ENCODE assay signal across 8 cellular contexts in genomic region chr10:124646483-124647352, GRCh38.
A peak's percentile ranks its signal among the peaks of the same experiment; 100 is the strongest.
DNase-seq lines count a peak whose midpoint lies in the region; ATAC-seq lines count a peak whose summit lies in the region.

No MANE protein-coding gene starts in this region.

- H3K27ac Mint-ChIP-seq in activated T-helper 1 cell treated with anti-CD3 and anti-CD28 coated beads, Interleukin-12 subunit alpha, Interleukin-12 subunit beta, Interleukin-2, Interleukin-4 antibody, amounts not matched to agents 30 ng/mL and 10 ng/mL and 1 ng/mL, durations not matched to agents 14 hours and 24 hours and 36 hours = peak overlapping the region; percentile 85
- peak overlapping the region; percentile 95 for H3K27ac Mint-ChIP-seq in stimulated activated effector memory CD8-positive, alpha-beta T cell treated with anti-CD3 and anti-CD28 coated beads, Interleukin-12 subunit alpha, Interleukin-12 subunit beta, amount 100 ng/mL, for 72 hours

- intact Hi-C loops in activated T-helper 1 cell treated with anti-CD3 and anti-CD28 coated beads, Interleukin-12 subunit alpha, Interleukin-12 subunit beta, Interleukin-2, Interleukin-4 antibody, amounts not matched to agents 30 ng/mL and 10 ng/mL and 1 ng/mL, durations not matched to agents 14 hours and 24 hours and 36 hours (cut with micrococcal nuclease) = no loop called here
- intact Hi-C loops in left cardiac atrium (cut with DNase I) = no loop called here

- H3K4me3 Mint-ChIP-seq in activated T-helper 1 cell treated with anti-CD3 and anti-CD28 coated beads, Interleukin-12 subunit alpha, Interleukin-12 subunit beta, Interleukin-2, Interleukin-4 antibody, amounts not matched to agents 30 ng/mL and 10 ng/mL and 1 ng/mL, durations not matched to agents 14 hours and 24 hours and 36 hours = peak overlapping the region; percentile 45
- peak overlapping the region; percentile 67 for H3K4me3 Mint-ChIP-seq in stimulated activated effector memory CD8-positive, alpha-beta T cell treated with anti-CD3 and anti-CD28 coated beads, Interleukin-12 subunit alpha, Interleukin-12 subunit beta, amount 100 ng/mL, for 72 hours

- no peaks in the 10 kb centered on the region for H3K27me3 Mint-ChIP-seq in activated T-helper 1 cell treated with anti-CD3 and anti-CD28 coated beads, Interleukin-12 subunit alpha, Interleukin-12 subunit beta, Interleukin-2, Interleukin-4 antibody, amounts not matched to agents 30 ng/mL and 10 ng/mL and 1 ng/mL, durations not matched to agents 14 hours and 24 hours and 36 hours (ENCODE audit: insufficient read depth)

- H3K9me3 Mint-ChIP-seq in activated T-helper 1 cell treated with anti-CD3 and anti-CD28 coated beads, Interleukin-12 subunit alpha, Interleukin-12 subunit beta, Interleukin-2, Interleukin-4 antibody, amounts not matched to agents 30 ng/mL and 10 ng/mL and 1 ng/mL, durations not matched to agents 14 hours and 24 hours and 36 hours = no peaks in the 10 kb centered on the region
- H3K9me3 Mint-ChIP-seq in stimulated activated effector memory CD8-positive, alpha-beta T cell treated with anti-CD3 and anti-CD28 coated beads, Interleukin-12 subunit alpha, Interleukin-12 subunit beta, amount 100 ng/mL, for 72 hours = no peaks in the 10 kb centered on the region

- peak; percentile 36 to 62 for ATAC-seq in left cardiac atrium
- no peak for ATAC-seq in stimulated activated effector memory CD8-positive, alpha-beta T cell treated with anti-CD3 and anti-CD28 coated beads, Interleukin-12 subunit alpha, Interleukin-12 subunit beta, amount 100 ng/mL, for 72 hours

- H3K4me1 Mint-ChIP-seq in activated T-helper 1 cell treated with anti-CD3 and anti-CD28 coated beads, Interleukin-12 subunit alpha, Interleukin-12 subunit beta, Interleukin-2, Interleukin-4 antibody, amounts not matched to agents 30 ng/mL and 10 ng/mL and 1 ng/mL, durations not matched to agents 14 hours and 24 hours and 36 hours (ENCODE audit: low read depth) = peaks cover 75% of the 10 kb centered on the region
- H3K4me1 Mint-ChIP-seq in stimulated activated effector memory CD8-positive, alpha-beta T cell treated with anti-CD3 and anti-CD28 coated beads, Interleukin-12 subunit alpha, Interleukin-12 subunit beta, amount 100 ng/mL, for 72 hours = peaks cover 100% of the 10 kb centered on the region

- DNase-seq in HK-2 (ENCODE audit: unreplicated experiment) = peak; percentile 48
- DNase-seq in activated T-helper 1 cell treated with anti-CD3 and anti-CD28 coated beads, Interleukin-12 subunit alpha, Interleukin-12 subunit beta, Interleukin-2, Interleukin-4 antibody, amounts not matched to agents 30 ng/mL and 10 ng/mL and 1 ng/mL, durations not matched to agents 14 hours and 24 hours and 36 hours (ENCODE audit: low spot score) = no peak
- peak; percentile 93 for DNase-seq in left cardiac atrium
- DNase-seq in stimulated activated effector memory CD8-positive, alpha-beta T cell treated with anti-CD3 and anti-CD28 coated beads, Interleukin-12 subunit alpha, Interleukin-12 subunit beta, amount 100 ng/mL, for 72 hours (ENCODE audit: low spot score in 2 of 2) = no peak
- DNase-seq in cortex of kidney (lab: John Stamatoyannopoulos, UW) = no peak
- DNase-seq in NCI-H146 (lab: John Stamatoyannopoulos, UW) = no peak
- DNase-seq in NCI-H774 (lab: John Stamatoyannopoulos, UW) = no peak
- no peak for DNase-seq in SKM-1 treated with dmso at 0.1 percent for 144 hours (lab: John Stamatoyannopoulos, UW; ENCODE audit: unreplicated experiment)

- peaks cover 18% of the 10 kb centered on the region for H3K36me3 Mint-ChIP-seq in activated T-helper 1 cell treated with anti-CD3 and anti-CD28 coated beads, Interleukin-12 subunit alpha, Interleukin-12 subunit beta, Interleukin-2, Interleukin-4 antibody, amounts not matched to agents 30 ng/mL and 10 ng/mL and 1 ng/mL, durations not matched to agents 14 hours and 24 hours and 36 hours (ENCODE audit: low read depth)
- H3K36me3 Mint-ChIP-seq in stimulated activated effector memory CD8-positive, alpha-beta T cell treated with anti-CD3 and anti-CD28 coated beads, Interleukin-12 subunit alpha, Interleukin-12 subunit beta, amount 100 ng/mL, for 72 hours = peaks cover 56% of the 10 kb centered on the region

Comparison
In these comparisons a context has a peak if more than half of its experiments do, and no peak if none do; other contexts are left out.
1. DNase-seq: peak in HK-2 (single experiment) and left cardiac atrium (single experiment); none in activated T-helper 1 cell treated with anti-CD3 and anti-CD28 coated beads, Interleukin-12 subunit alpha, Interleukin-12 subunit beta, Interleukin-2, Interleukin-4 antibody, amounts not matched to agents 30 ng/mL and 10 ng/mL and 1 ng/mL, durations not matched to agents 14 hours and 24 hours and 36 hours (single experiment), stimulated activated effector memory CD8-positive, alpha-beta T cell treated with anti-CD3 and anti-CD28 coated beads, Interleukin-12 subunit alpha, Interleukin-12 subunit beta, amount 100 ng/mL, for 72 hours (0 of 2), cortex of kidney (single experiment), NCI-H146 (single experiment), NCI-H774 (single experiment) and SKM-1 treated with dmso at 0.1 percent for 144 hours (single experiment).